ENCODE assay signal across 8 cellular contexts in the genomic region with DNA sequence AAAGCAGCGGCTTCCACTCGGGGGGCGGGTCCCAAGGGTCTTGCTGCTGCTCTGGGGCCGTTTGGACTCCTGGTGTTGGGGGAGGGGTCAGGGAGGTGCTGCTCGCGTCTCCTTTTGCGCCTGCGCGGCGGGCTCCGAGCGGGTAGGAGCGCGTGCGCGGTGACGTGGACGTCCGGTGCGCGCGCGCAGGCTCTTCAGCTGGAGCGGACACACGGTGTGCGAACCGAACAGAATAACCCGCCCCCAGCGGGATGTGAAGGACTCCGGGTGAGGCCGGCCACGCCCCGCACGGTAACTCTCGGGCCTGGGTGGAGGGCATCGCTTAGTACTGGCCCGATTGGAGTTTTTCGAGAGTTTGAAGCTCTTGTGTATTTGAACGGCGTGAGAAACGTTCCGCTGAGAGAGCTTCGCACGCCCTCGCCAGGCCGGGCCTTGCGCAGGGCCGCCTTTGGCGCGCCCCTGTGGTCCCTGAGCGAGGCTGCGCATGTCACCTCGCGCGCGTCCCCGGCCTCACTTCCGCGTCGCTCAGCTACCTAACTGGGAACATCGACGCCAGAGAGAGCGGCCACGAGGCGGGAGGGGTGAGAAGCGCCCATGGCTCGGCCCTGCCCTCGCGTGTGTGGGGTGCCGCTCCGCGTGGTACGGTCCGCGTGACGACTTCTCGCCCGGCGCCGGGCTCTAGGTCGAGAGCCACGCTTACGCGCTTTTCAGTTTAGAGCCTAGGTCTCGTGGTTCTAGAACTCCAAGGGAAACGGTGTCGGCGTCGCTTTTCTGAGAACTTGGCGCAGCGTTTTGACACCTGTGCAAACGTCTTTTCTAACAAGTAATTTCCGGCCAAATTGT.
DNase-seq lines count a peak whose midpoint lies in the region; ATAC-seq lines count a peak whose summit lies in the region.

TSS of gene MGA (plus strand) at position 171 of the 843 bp plus-strand sequence.

- H3K4me1 Mint-ChIP-seq in effector memory CD8-positive, alpha-beta T cell (ENCODE audit: low read depth in 2 of 2) = peaks cover 33 to 42% of the 10 kb centered on the region in 2 donors
- peaks cover 16% of the 10 kb centered on the region for H3K4me1 Mint-ChIP-seq in memory B cell

- ATAC-seq in HG03457 (IDR thresholded peaks at IDR 0.05; ENCODE audit: unreplicated experiment) (peak; percentile 47), memory B cell (ENCODE audit: low read depth) (peak; percentile 77)
- peak; percentile 70 for ATAC-seq in effector memory CD8-positive, alpha-beta T cell (replicated peaks)

- H3K9me3 Mint-ChIP-seq in effector memory CD8-positive, alpha-beta T cell = no peaks in the 10 kb centered on the region
- no peaks in the 10 kb centered on the region for H3K9me3 Mint-ChIP-seq in memory B cell

- peak within 1 kb of the TSS; percentile 93 to 99 for H3K27ac Mint-ChIP-seq in effector memory CD8-positive, alpha-beta T cell
- H3K27ac Mint-ChIP-seq in memory B cell = peak within 1 kb of the TSS; percentile 97

- no peaks in the 10 kb centered on the region for H3K27me3 Mint-ChIP-seq in effector memory CD8-positive, alpha-beta T cell
- H3K27me3 Mint-ChIP-seq in memory B cell = no peaks in the 10 kb centered on the region

- H3K4me3 Mint-ChIP-seq in effector memory CD8-positive, alpha-beta T cell = peak within 1 kb of the TSS; percentile 88 to 94
- peak within 1 kb of the TSS; percentile 88 for H3K4me3 Mint-ChIP-seq in memory B cell

- H3K36me3 Mint-ChIP-seq in effector memory CD8-positive, alpha-beta T cell (ENCODE audit: insufficient read depth) = peaks cover 28% of the 10 kb centered on the region
- H3K36me3 Mint-ChIP-seq in memory B cell = no peaks in the 10 kb centered on the region

- DNase-seq in C1 segment of cervical spinal cord (lab: John Stamatoyannopoulos, UW) (peak; percentile 30 to 92 (median 77)), GM19240 (ENCODE audit: insufficient read length, low spot score) (peak; percentile 72), NCI-H69 (lab: John Stamatoyannopoulos, UW) (peak; percentile 91), memory B cell (ENCODE audit: low spot score in 2 of 2) (peak; percentile 89 to 90)
- peak; percentile 96 for DNase-seq in activated CD8-positive, alpha-beta memory T cell treated with anti-CD3 and anti-CD28 coated beads for 24 hours
- peak; percentile 81 to 85 (median 82) for DNase-seq in effector memory CD8-positive, alpha-beta T cell
- DNase-seq in stimulated activated CD8-positive, alpha-beta memory T cell treated with anti-CD3 and anti-CD28 coated beads, Interleukin-12 subunit alpha, Interleukin-12 subunit beta, amount 100 ng/mL, for 24 hours (ENCODE audit: extremely low read depth) = peak; percentile 73

Comparison
In these comparisons a context has a peak if more than half of its experiments do, and no peak if none do; other contexts are left out.
1. Peak in every context shown above with its lines: DNase-seq and ATAC-seq.